In the genomic region with DNA sequence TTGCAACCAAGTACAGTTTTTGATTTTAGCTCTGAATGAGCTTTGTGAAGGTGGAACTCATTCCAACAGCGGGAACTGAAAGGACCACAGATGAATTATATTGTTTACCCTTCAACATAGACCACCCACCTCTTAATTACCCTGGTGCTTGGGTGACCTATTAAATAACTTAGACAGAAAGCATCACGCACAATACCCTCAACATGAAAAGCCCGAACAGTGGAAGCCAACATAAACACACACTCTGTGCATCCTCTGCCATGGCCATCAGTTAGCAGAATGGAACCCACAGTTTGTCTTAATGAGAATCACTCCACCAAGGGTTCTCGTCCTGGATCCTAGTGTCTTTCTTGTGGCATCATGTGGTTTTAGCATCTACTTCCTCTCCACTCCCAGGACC, we compare ENCODE assay signal across 10 cellular contexts.
"Had no signal": no experiment of that assay in that cellular context is flagged by ENCODE, and none has a peak within 500 bp of the region (broad histone marks: within the 10 kb centered on the region; RNA-seq: fewer than 3 reads in every experiment).

No MANE protein-coding gene starts in this region.

- H3K9ac ChIP-seq: GM23248 had no signal

- H3K4me1 ChIP-seq: HAP-1 had no signal

- DNase-seq: GM23248, GOT3, H7, H9, HCEC 1CT, HFFc6 had no signal

- H3K4me2 ChIP-seq: GM23338 had no signal

- H2AFZ ChIP-seq: GM23248, GM23338 had no signal

- H3K4me3 ChIP-seq: GM23248, GM23338, HAP-1 had no signal

- H3K27ac ChIP-seq: GM23248 had no signal

- ATAC-seq: GM23338, HCT116 had no signal

- H3K36me3 ChIP-seq: HAP-1 had no signal

- FAIRE-seq: H54 had no signal
